23 cellular contexts compared by ENCODE assay signal in the genomic region with DNA sequence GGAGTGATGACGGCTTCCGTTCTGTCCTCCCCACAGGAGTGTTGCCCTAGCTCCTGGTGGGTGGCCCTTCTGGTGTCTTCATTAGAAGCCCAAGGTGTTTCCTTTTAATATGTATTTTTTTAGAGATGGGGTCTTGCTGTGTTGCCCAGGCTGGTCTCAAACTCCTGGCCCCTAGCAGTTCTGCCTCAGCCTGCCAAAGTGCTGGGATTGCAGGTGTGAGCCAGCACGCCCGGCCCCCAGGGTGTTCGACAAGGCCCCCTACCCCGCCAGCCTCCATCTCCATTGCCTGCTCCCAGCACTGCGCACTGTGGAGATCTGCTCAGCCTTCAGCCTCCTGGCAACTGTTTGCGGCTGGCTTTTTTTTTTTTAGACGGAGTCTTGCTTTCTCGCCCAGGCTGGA.
"Had no signal": no experiment of that assay in that cellular context is flagged by ENCODE, and none has a peak within 500 bp of the region (broad histone marks: within the 10 kb centered on the region; RNA-seq: fewer than 3 reads in every experiment).

No MANE protein-coding gene starts in this region.

- H3K27me3 ChIP-seq: MG63 had no signal

- DNase-seq: Karpas-422, KG1, MG63, NCI-H1092, NCI-H1105 treated with DMSO at 0.1 percent for 48 hours, NCI-H1417 treated with DMSO at 0.1 percent for 48 hours, NCI-H146, NCI-H1694 treated with DMSO at 0.1 percent for 48 hours, NCI-H1930, NCI-H2081, NCI-H2107, NCI-H2227 treated with DMSO at 0.1 percent for 48 hours, NCI-H524, NCI-H526 treated with DMSO at 0.1 percent for 48 hours, NCI-H774, RPMI8226, SHP77, SK-N-SH, SW 1271, T-cell had no signal

- H3K9me3 Mint-ChIP-seq: T-cell had no signal

- FAIRE-seq: HTR-8/SVneo, RCC 7860 had no signal

- H3K36me3 ChIP-seq: MG63 had no signal

- H3K27ac ChIP-seq: HL-60 had no signal

- H3K4me1 Mint-ChIP-seq: T-cell had no signal

- H3K9me3 ChIP-seq: MG63, SK-N-SH had no signal

- H3K4me3 ChIP-seq: MG63 had no signal

- H3K4me3 Mint-ChIP-seq: T-cell had no signal

- ATAC-seq: T-cell had no signal

- H3K27me3 Mint-ChIP-seq: T-cell had no signal
